1 cellular context compared by ENCODE assay signal in genomic region chr2:102735431-102736130, GRCh38.
TF ChIP-seq lines count a peak whose summit lies in the region.

No MANE protein-coding gene starts in this region.

TF ChIP-seq in IMR-90, 13 proteins besides CTCF, POLR2A, EP300 and RAD21:
- TF ChIP-seq CHD1 (IDR thresholded peaks at IDR 0.05; ENCODE audit: low read depth, low read length) (no peak), CEBPB (IDR thresholded peaks at IDR 0.05; ENCODE audit: low read depth, low read length) (peak; percentile 30; the same call in 1 of the 2 replicates), RFX5 (IDR thresholded peaks at IDR 0.05; ENCODE audit: low read depth, low read length) (no peak)
